Comparison of ENCODE assay signal across 2 cellular contexts in the genomic region with DNA sequence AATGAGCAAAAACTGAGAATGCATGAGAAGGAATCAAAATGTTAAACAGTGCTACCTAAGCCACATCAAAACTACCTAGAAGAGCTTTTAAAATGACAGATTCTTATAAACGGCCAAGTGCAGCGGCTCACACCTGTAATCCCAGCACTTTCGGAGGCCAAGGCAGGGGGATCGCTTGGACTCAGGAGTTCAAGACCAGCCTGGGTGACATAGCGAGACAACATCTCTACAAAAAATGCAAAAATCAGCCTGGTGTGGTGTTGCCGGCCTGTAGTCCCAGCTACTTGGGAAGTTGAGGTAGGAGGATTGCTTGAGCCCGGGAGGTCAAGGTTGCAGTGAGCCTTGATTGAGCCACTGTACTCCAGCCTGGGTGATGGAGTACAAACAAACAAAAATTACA.
TF ChIP-seq lines count a peak whose summit lies in the region.

No MANE protein-coding gene starts in this region.

TF ChIP-seq in GM12878, 131 proteins besides CTCF, POLR2A, EP300 and RAD21:
- TF ChIP-seq TCF12 (IDR thresholded peaks at IDR 0.05; ENCODE audit: low read depth, low read length) (0 out of 2 replicates have a peak, but pooled peaks have one; percentile 9), MTA3 (IDR thresholded peaks at IDR 0.05; ENCODE audit: borderline replicate concordance, low read length) (no peak), SMAD5 (IDR thresholded peaks at IDR 0.05; ENCODE audit: low read depth) (peak; percentile 35; the same call in 1 of the 2 replicates), RUNX3 (IDR thresholded peaks at IDR 0.05; ENCODE audit: low read length) (peak; percentile 2; the same call in 1 of the 2 replicates), NFIC (IDR thresholded peaks at IDR 0.05; ENCODE audit: low read depth, low read length) (0 out of 2 replicates have a peak, but pooled peaks have one; percentile 10), ETV6 (conservative IDR thresholded peaks at IDR 0.05 in 1 of 2, IDR thresholded peaks at IDR 0.05 in 1 of 2; ENCODE audit: borderline replicate concordance in 1 of 2, low read depth in 1 of 2) (no peak), JUNB (IDR thresholded peaks at IDR 0.05) (peak; percentile 4; the same call in 1 of the 2 replicates), IKZF1 (conservative IDR thresholded peaks at IDR 0.05) (peak; percentile 40; the same call in 1 of the 2 replicates), STAT3 (IDR thresholded peaks at IDR 0.05; ENCODE audit: low read depth, low read length) (no peak), TAF1 (IDR thresholded peaks at IDR 0.05; ENCODE audit: borderline replicate concordance, low read depth, low read length) (0 out of 2 replicates have a peak, but pooled peaks have one; percentile 20), SREBF1 (IDR thresholded peaks at IDR 0.05; ENCODE audit: low read length) (no peak), ZBED1 (IDR thresholded peaks at IDR 0.05; ENCODE audit: borderline replicate concordance) (0 out of 2 replicates have a peak, but pooled peaks have one; percentile 10), PAX5 (IDR thresholded peaks at IDR 0.05; ENCODE audit: borderline replicate concordance, low read depth, low read length) (no peak), ATF7 (IDR thresholded peaks at IDR 0.05; ENCODE audit: low read depth) (no peak; the same call in none of the 2 replicates)
- TF ChIP-seq, protein P1, sequence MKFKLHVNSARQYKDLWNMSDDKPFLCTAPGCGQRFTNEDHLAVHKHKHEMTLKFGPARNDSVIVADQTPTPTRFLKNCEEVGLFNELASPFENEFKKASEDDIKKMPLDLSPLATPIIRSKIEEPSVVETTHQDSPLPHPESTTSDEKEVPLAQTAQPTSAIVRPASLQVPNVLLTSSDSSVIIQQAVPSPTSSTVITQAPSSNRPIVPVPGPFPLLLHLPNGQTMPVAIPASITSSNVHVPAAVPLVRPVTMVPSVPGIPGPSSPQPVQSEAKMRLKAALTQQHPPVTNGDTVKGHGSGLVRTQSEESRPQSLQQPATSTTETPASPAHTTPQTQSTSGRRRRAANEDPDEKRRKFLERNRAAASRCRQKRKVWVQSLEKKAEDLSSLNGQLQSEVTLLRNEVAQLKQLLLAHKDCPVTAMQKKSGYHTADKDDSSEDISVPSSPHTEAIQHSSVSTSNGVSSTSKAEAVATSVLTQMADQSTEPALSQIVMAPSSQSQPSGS (IDR thresholded peaks at IDR 0.05; ENCODE audit: low read length): 0 out of 2 replicates have a peak, but pooled peaks have one; percentile 0
- TF ChIP-seq, protein P2, sequence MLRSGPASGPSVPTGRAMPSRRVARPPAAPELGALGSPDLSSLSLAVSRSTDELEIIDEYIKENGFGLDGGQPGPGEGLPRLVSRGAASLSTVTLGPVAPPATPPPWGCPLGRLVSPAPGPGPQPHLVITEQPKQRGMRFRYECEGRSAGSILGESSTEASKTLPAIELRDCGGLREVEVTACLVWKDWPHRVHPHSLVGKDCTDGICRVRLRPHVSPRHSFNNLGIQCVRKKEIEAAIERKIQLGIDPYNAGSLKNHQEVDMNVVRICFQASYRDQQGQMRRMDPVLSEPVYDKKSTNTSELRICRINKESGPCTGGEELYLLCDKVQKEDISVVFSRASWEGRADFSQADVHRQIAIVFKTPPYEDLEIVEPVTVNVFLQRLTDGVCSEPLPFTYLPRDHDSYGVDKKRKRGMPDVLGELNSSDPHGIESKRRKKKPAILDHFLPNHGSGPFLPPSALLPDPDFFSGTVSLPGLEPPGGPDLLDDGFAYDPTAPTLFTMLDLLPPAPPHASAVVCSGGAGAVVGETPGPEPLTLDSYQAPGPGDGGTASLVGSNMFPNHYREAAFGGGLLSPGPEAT (IDR thresholded peaks at IDR 0.05; ENCODE audit: low read depth): no peak
TF ChIP-seq in GM12878: peak in this region for 9.

TF ChIP-seq in GM23338, 12 proteins besides CTCF, POLR2A, EP300 and RAD21:
- TF ChIP-seq, protein P3, sequence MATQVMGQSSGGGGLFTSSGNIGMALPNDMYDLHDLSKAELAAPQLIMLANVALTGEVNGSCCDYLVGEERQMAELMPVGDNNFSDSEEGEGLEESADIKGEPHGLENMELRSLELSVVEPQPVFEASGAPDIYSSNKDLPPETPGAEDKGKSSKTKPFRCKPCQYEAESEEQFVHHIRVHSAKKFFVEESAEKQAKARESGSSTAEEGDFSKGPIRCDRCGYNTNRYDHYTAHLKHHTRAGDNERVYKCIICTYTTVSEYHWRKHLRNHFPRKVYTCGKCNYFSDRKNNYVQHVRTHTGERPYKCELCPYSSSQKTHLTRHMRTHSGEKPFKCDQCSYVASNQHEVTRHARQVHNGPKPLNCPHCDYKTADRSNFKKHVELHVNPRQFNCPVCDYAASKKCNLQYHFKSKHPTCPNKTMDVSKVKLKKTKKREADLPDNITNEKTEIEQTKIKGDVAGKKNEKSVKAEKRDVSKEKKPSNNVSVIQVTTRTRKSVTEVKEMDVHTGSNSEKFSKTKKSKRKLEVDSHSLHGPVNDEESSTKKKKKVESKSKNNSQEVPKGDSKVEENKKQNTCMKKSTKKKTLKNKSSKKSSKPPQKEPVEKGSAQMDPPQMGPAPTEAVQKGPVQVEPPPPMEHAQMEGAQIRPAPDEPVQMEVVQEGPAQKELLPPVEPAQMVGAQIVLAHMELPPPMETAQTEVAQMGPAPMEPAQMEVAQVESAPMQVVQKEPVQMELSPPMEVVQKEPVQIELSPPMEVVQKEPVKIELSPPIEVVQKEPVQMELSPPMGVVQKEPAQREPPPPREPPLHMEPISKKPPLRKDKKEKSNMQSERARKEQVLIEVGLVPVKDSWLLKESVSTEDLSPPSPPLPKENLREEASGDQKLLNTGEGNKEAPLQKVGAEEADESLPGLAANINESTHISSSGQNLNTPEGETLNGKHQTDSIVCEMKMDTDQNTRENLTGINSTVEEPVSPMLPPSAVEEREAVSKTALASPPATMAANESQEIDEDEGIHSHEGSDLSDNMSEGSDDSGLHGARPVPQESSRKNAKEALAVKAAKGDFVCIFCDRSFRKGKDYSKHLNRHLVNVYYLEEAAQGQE (IDR thresholded peaks at IDR 0.05; ENCODE audit: unreplicated experiment): no peak
- TF ChIP-seq, protein P4, sequence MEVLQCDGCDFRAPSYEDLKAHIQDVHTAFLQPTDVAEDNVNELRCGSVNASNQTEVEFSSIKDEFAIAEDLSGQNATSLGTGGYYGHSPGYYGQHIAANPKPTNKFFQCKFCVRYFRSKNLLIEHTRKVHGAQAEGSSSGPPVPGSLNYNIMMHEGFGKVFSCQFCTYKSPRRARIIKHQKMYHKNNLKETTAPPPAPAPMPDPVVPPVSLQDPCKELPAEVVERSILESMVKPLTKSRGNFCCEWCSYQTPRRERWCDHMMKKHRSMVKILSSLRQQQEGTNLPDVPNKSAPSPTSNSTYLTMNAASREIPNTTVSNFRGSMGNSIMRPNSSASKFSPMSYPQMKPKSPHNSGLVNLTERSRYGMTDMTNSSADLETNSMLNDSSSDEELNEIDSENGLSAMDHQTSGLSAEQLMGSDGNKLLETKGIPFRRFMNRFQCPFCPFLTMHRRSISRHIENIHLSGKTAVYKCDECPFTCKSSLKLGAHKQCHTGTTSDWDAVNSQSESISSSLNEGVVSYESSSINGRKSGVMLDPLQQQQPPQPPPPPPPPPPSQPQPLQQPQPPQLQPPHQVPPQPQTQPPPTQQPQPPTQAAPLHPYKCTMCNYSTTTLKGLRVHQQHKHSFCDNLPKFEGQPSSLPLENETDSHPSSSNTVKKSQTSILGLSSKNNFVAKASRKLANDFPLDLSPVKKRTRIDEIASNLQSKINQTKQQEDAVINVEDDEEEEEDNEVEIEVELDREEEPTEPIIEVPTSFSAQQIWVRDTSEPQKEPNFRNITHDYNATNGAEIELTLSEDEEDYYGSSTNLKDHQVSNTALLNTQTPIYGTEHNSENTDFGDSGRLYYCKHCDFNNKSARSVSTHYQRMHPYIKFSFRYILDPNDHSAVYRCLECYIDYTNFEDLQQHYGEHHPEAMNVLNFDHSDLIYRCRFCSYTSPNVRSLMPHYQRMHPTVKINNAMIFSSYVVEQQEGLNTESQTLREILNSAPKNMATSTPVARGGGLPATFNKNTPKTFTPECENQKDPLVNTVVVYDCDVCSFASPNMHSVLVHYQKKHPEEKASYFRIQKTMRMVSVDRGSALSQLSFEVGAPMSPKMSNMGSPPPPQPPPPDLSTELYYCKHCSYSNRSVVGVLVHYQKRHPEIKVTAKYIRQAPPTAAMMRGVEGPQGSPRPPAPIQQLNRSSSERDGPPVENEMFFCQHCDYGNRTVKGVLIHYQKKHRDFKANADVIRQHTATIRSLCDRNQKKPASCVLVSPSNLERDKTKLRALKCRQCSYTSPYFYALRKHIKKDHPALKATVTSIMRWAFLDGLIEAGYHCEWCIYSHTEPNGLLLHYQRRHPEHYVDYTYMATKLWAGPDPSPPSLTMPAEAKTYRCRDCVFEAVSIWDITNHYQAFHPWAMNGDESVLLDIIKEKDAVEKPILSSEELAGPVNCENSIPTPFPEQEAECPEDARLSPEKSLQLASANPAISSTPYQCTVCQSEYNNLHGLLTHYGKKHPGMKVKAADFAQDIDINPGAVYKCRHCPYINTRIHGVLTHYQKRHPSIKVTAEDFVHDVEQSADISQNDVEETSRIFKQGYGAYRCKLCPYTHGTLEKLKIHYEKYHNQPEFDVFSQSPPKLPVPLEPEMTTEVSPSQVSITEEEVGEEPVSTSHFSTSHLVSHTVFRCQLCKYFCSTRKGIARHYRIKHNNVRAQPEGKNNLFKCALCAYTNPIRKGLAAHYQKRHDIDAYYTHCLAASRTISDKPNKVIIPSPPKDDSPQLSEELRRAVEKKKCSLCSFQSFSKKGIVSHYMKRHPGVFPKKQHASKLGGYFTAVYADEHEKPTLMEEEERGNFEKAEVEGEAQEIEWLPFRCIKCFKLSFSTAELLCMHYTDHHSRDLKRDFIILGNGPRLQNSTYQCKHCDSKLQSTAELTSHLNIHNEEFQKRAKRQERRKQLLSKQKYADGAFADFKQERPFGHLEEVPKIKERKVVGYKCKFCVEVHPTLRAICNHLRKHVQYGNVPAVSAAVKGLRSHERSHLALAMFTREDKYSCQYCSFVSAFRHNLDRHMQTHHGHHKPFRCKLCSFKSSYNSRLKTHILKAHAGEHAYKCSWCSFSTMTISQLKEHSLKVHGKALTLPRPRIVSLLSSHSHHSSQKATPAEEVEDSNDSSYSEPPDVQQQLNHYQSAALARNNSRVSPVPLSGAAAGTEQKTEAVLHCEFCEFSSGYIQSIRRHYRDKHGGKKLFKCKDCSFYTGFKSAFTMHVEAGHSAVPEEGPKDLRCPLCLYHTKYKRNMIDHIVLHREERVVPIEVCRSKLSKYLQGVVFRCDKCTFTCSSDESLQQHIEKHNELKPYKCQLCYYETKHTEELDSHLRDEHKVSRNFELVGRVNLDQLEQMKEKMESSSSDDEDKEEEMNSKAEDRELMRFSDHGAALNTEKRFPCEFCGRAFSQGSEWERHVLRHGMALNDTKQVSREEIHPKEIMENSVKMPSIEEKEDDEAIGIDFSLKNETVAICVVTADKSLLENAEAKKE (CRISPR knock-in tag; IDR thresholded peaks at IDR 0.05): no peak
- no peak for TF ChIP-seq CREB1 (CRISPR knock-in tag; IDR thresholded peaks at IDR 0.05; ENCODE audit: low read depth)
- no peak for TF ChIP-seq ZNF331 (CRISPR knock-in tag; IDR thresholded peaks at IDR 0.05; ENCODE audit: low read depth)
- TF ChIP-seq EZH2 (IDR thresholded peaks at IDR 0.05; ENCODE audit: low read depth, unreplicated experiment): no peak
- TF ChIP-seq JUNB (IDR thresholded peaks at IDR 0.05; ENCODE audit: unreplicated experiment): no peak
- TF ChIP-seq ZNF114 (CRISPR knock-in tag; IDR thresholded peaks at IDR 0.05): no peak
- no peak for TF ChIP-seq NANOG (IDR thresholded peaks at IDR 0.05; ENCODE audit: borderline replicate concordance)
- TF ChIP-seq EZH2phosphoT487 (IDR thresholded peaks at IDR 0.05; ENCODE audit: unreplicated experiment): no peak
- no peak for TF ChIP-seq POLR2AphosphoS5 (IDR thresholded peaks at IDR 0.05; ENCODE audit: low read depth)
